30 cellular contexts compared by ENCODE assay signal in the genomic region with DNA sequence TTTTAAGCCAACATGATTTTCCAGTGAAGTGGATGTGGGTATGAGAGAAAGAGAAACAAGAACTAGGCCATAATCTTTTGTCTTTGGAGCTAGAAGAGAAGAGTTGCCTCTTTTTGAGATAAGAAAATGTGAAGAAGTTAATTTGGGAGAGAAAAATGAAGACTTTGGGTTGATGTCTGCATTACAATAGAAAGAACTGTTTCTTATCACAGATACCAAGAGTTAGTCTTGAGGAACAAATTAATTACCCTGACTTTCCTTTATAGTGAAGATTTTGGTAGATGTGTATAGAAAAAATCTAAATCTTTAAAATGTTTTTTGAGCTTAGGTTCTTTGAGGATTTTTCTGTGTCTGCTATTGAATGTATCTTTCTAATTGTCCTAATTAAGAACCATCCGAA.
"Had no signal": no experiment of that assay in that cellular context is flagged by ENCODE, and none has a peak within 500 bp of the region (broad histone marks: within the 10 kb centered on the region; RNA-seq: fewer than 3 reads in every experiment).

No MANE protein-coding gene starts in this region.

- H3K27ac Mint-ChIP-seq: memory B cell; natural killer cell treated with Interleukin-12 subunit alpha and Interleukin-12 subunit beta and Interleukin-15 and Interleukin-18, amount 100 ng/mL, for 72 hours; type B pancreatic cell had no signal

- H3K27me3 Mint-ChIP-seq: effector memory CD8-positive, alpha-beta T cell; naive B cell; natural killer cell treated with Interleukin-12 subunit alpha and Interleukin-12 subunit beta and Interleukin-15 and Interleukin-18, amount 100 ng/mL, for 72 hours; type B pancreatic cell had no signal

- H3K9me3 Mint-ChIP-seq: effector memory CD8-positive, alpha-beta T cell; memory B cell; naive B cell; natural killer cell treated with Interleukin-12 subunit alpha and Interleukin-12 subunit beta and Interleukin-15 and Interleukin-18, amount 100 ng/mL, for 72 hours; neural crest cell; type B pancreatic cell had no signal

- H3K36me3 ChIP-seq: neutrophil, pancreas had no signal

- DNase-seq: central memory CD4-positive, alpha-beta T cell; effector memory CD8-positive, alpha-beta T cell; erythroblast; esophagus squamous epithelium; foreskin melanocyte; head of caudate nucleus; left cardiac atrium; left lung; mucosa of descending colon; naive B cell; pancreas; retina; stimulated activated CD4-positive, alpha-beta T cell treated with anti-CD3 and anti-CD28 coated beads, Interleukin-12 subunit alpha, Interleukin-12 subunit beta, amount 100 ng/mL, for 4 hours; stimulated activated CD4-positive, alpha-beta T cell treated with anti-CD3 and anti-CD28 coated beads, Interleukin-1b, Interleukin-23, amount 100 ng/mL, for 48 hours; stimulated activated CD4-positive, alpha-beta T cell treated with anti-CD3 and anti-CD28 coated beads, Interleukin-4, amount 100 ng/mL, for 1 hour; stimulated activated CD8-positive, alpha-beta memory T cell treated with anti-CD3 and anti-CD28 coated beads, Interleukin-4, amount 100 ng/mL, for 48 hours; stimulated activated naive CD4-positive, alpha-beta T cell treated with Interleukin-2 at 50 U/mL for 16 hours; stomach; substantia nigra; testis; tibial artery had no signal

- H3K27me3 ChIP-seq: esophagus squamous epithelium, hepatocyte, left lung, neutrophil, pancreas, stomach, testis, tibial artery had no signal

- H3K27ac ChIP-seq: hepatocyte, neutrophil, pancreas, testis had no signal

- H3K4me3 ChIP-seq: hepatocyte, lung, mucosa of descending colon, pancreas, smooth muscle cell, testis had no signal

- ATAC-seq: effector memory CD8-positive, alpha-beta T cell; left cardiac atrium; left lung; mucosa of descending colon; natural killer cell treated with Interleukin-12 subunit alpha and Interleukin-12 subunit beta and Interleukin-15 and Interleukin-18, amount 100 ng/mL, for 72 hours; pancreas; sciatic nerve had no signal

- H3K9me3 ChIP-seq: esophagus squamous epithelium, left lung, mucosa of descending colon, neutrophil, pancreas, stomach, testis, tibial artery had no signal

- H3K4me1 ChIP-seq: pancreas had no signal

- H3K4me3 Mint-ChIP-seq: effector memory CD8-positive, alpha-beta T cell; memory B cell; naive B cell; natural killer cell treated with Interleukin-12 subunit alpha and Interleukin-12 subunit beta and Interleukin-15 and Interleukin-18, amount 100 ng/mL, for 72 hours; neural crest cell; type B pancreatic cell had no signal

- H3K36me3 Mint-ChIP-seq: memory B cell; naive B cell; natural killer cell treated with Interleukin-12 subunit alpha and Interleukin-12 subunit beta and Interleukin-15 and Interleukin-18, amount 100 ng/mL, for 72 hours had no signal
